ENCODE assay signal across 8 cellular contexts in genomic region chr19:58543826-58544590, GRCh38. TPM values are rescaled to one million over a fixed set of nuclear protein-coding genes. Genes with fewer than 3 reads are reported as not detected.
DNase-seq lines count a peak whose midpoint lies in the region; ATAC-seq and TF ChIP-seq lines count a peak whose summit lies in the region.

TRIM28 (plus strand) TSS chr19:58544064; CDS start chr19:58544758, 694 bp downstream.

- no peaks in the 10 kb centered on the region for H3K9me3 ChIP-seq in iPS-20b (ENCODE audit: insufficient read depth, low read depth, low read length)
- no peaks in the 10 kb centered on the region for H3K9me3 ChIP-seq in spleen

- peaks cover 18% of the 10 kb centered on the region for H3K36me3 ChIP-seq in brain microvascular endothelial cell (replicated peaks)
- H3K36me3 ChIP-seq in iPS-20b (ENCODE audit: insufficient read depth, low read depth, low read length), result peaks cover 41% of the 10 kb centered on the region
- peaks cover 5 to 38% (median 25%) of the 10 kb centered on the region in 6 donors for H3K36me3 ChIP-seq in spleen

- intact Hi-C loops in spleen (cut with DNase I; ENCODE audit: low total_unique reads), result no loop called here

- peak within 1 kb of the TSS; percentile 96 for H3K9ac ChIP-seq in iPS-20b (ENCODE audit: low read depth, low read length)

- peak; percentile 100 for DNase-seq in SW480 (ENCODE audit: low spot score)
- DNase-seq in brain microvascular endothelial cell, result peak; percentile 98
- peak; percentile 100 for DNase-seq in spleen
- DNase-seq in NCI-H510A treated with DMSO at 0.1 percent for 48 hours (lab: John Stamatoyannopoulos, UW), result no peak
- DNase-seq in NCI-H1092 (lab: John Stamatoyannopoulos, UW), result no peak

- H3K27me3 ChIP-seq in brain microvascular endothelial cell (replicated peaks), result no peaks in the 10 kb centered on the region
- H3K27me3 ChIP-seq in iPS-20b (ENCODE audit: insufficient read depth, low read length), result peaks cover 33% of the 10 kb centered on the region
- H3K27me3 ChIP-seq in spleen (replicated peaks in 1 of 7), result peaks cover 0 to 4% (median 0%) of the 10 kb centered on the region in 7 donors

- H3K4me1 ChIP-seq in iPS-20b (ENCODE audit: insufficient read depth, low read length) (peaks cover 9% of the 10 kb centered on the region), spleen (peaks cover 23 to 51% (median 32%) of the 10 kb centered on the region in 6 donors)

- H3K4me3 ChIP-seq in brain microvascular endothelial cell (ENCODE audit: low read depth, low read length) (peak within 1 kb of the TSS; percentile 88), iPS-20b (ENCODE audit: low read length) (peak within 1 kb of the TSS; percentile 98), spleen (peak within 1 kb of the TSS; percentile 82 to 99 (median 92))

- peak; percentile 94 to 97 (median 95) for TF ChIP-seq POLR2A in spleen (IDR thresholded peaks at IDR 0.05)

- in situ Hi-C loops in brain microvascular endothelial cell (cut with HindIII; ENCODE audit: low pct_ligation_motif_present, low sequenced_read_pairs), result no loop called here

- peak; percentile 71 for ATAC-seq in GM18519 (IDR thresholded peaks at IDR 0.05; ENCODE audit: low FRiP score, unreplicated experiment)
- peak; percentile 82 for ATAC-seq in HG03039 (IDR thresholded peaks at IDR 0.05; ENCODE audit: unreplicated experiment)

- H3K27ac ChIP-seq in brain microvascular endothelial cell (peak within 1 kb of the TSS; percentile 85), iPS-20b (ENCODE audit: low read length) (peak within 1 kb of the TSS; percentile 68), spleen (peak within 1 kb of the TSS; percentile 88 to 99 (median 96))

- TF ChIP-seq CTCF in brain microvascular endothelial cell (IDR thresholded peaks at IDR 0.05; ENCODE audit: low read depth, low read length, missing control alignments), result no peak
- peak in 4 of 11 experiments; percentile 6 to 14 (median 12) for TF ChIP-seq CTCF in spleen (IDR thresholded peaks at IDR 0.05 in 8 of 11, conservative IDR thresholded peaks at IDR 0.05 in 3 of 11)

- WGBS in spleen, 5 donors, result 0 to 1% (median 1%) methylated on average over 47 to 73 of the region's 73 CpGs

RNA-seq across cellular contexts. Expression of gene TRIM28, which starts in this region (rescaled TPM):
- 100 to 1,000 TPM; 216 to 294 (median 232) TPM for total RNA-seq in spleen
- 100 to 1,000 TPM; 181 to 233 (median 183) TPM for polyA plus RNA-seq in spleen

Comparison
In these comparisons a context has a peak if more than half of its experiments do, and no peak if none do; other contexts are left out.
1. DNase-seq: peak in SW480 (single experiment), brain microvascular endothelial cell (single experiment) and spleen (single experiment); none in NCI-H510A treated with DMSO at 0.1 percent for 48 hours (single experiment) and NCI-H1092 (single experiment).
2. Peak in every context shown above with its lines, with median percentiles within 50 percentile points of each other: H3K27ac ChIP-seq and H3K4me3 ChIP-seq.